8 cellular contexts compared by ENCODE assay signal in the genomic region with DNA sequence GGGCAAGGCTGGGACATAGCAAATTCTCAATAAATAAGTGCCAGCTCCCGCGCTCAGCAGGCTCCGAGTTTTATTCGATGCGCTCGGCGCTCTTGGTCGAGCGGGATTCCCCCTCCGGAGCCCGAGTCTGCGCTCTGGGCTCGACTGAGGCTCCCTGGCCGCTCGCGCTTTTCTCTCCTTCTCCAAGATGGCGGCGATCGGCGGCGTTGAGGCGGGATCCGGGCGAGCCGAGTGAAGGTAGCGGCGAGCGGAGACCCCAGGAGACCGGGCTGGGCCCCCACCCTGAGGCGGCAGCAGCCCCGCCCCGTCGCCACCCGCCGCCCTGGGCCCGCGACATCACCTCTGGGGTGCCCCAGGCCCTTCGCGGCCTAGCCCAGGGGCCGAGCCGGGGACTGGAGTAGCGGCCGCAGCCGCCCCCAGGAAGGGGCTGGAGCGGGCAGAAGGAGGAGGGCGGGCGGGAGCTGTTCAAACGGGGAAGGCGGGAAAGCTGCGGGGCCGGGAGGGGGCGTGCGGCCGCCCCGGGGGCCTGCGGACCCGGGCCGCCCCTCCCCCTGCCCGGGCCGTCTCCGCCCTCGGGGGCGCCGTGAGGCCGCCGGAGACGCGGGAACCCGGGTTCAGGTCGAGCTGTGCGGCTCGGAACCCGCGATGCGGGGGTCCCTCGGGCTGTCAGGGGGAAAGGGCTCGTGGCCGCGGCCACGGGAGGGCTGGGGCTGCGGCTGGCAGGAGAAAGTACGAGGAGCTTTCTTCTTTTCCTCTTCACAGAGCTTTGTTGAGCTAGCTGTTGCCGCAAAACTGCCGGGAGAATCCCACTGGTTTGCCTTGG. TPM values are rescaled to one million over a fixed set of nuclear protein-coding genes. Genes with fewer than 3 reads are reported as not detected.
A peak's percentile ranks its signal among the peaks of the same experiment; 100 is the strongest.
DNase-seq lines count a peak whose midpoint lies in the region; ATAC-seq and TF ChIP-seq lines count a peak whose summit lies in the region.

A gene with protein sequence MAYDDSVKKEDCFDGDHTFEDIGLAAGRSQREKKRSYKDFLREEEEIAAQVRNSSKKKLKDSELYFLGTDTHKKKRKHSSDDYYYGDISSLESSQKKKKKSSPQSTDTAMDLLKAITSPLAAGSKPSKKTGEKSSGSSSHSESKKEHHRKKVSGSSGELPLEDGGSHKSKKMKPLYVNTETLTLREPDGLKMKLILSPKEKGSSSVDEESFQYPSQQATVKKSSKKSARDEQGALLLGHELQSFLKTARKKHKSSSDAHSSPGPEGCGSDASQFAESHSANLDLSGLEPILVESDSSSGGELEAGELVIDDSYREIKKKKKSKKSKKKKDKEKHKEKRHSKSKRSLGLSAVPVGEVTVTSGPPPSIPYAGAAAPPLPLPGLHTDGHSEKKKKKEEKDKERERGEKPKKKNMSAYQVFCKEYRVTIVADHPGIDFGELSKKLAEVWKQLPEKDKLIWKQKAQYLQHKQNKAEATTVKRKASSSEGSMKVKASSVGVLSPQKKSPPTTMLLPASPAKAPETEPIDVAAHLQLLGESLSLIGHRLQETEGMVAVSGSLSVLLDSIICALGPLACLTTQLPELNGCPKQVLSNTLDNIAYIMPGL (plus strand): TSS at position 173 of the 823 bp plus-strand sequence. CDS start 4,898 bp downstream, outside the sequence.

- H3K27me3 Mint-ChIP-seq in natural killer cell treated with Interleukin-12 subunit alpha and Interleukin-12 subunit beta and Interleukin-15 and Interleukin-18, amount 100 ng/mL, for 72 hours: no peaks in the 10 kb centered on the region

- H3K9me2 ChIP-seq in GM23248 (ENCODE audit: insufficient read depth): no peaks in the 10 kb centered on the region

- peak within 1 kb of the TSS; percentile 100 for H2AFZ ChIP-seq in GM23248

- peaks cover 13% of the 10 kb centered on the region for H3K36me3 Mint-ChIP-seq in natural killer cell treated with Interleukin-12 subunit alpha and Interleukin-12 subunit beta and Interleukin-15 and Interleukin-18, amount 100 ng/mL, for 72 hours

- peak within 1 kb of the TSS; percentile 96 for H3K4me2 ChIP-seq in GM23248 (ENCODE audit: unreplicated experiment)

- no peaks in the 10 kb centered on the region for H4K20me1 ChIP-seq in GM23248 (ENCODE audit: insufficient read depth)

- peak within 1 kb of the TSS; percentile 97 for H3K9ac ChIP-seq in GM23248

- peak; percentile 87 for DNase-seq in ELF-1 (ENCODE audit: low read depth, low spot score)
- DNase-seq in GM23248: peak; percentile 98
- DNase-seq in Kasumi-1 (lab: John Stamatoyannopoulos, UW): peak; percentile 84 to 85
- DNase-seq in SHP77 (lab: John Stamatoyannopoulos, UW): peak; percentile 81 to 87
- peak; percentile 78 for DNase-seq in activated effector memory CD4-positive, alpha-beta T cell treated with Interleukin-2 at 50 U/mL for 16 hours
- DNase-seq in fibroblast of the aortic adventitia (ENCODE audit: low read depth): peak; percentile 88
- DNase-seq in natural killer cell treated with Interleukin-12 subunit alpha and Interleukin-12 subunit beta and Interleukin-15 and Interleukin-18, amount 100 ng/mL, for 72 hours (ENCODE audit: low spot score): peak; percentile 91
- peak; percentile 87 for DNase-seq in stimulated activated naive CD4-positive, alpha-beta T cell treated with Interleukin-2 at 50 U/mL for 16 hours (lab: John Stamatoyannopoulos, UW)

- ATAC-seq in natural killer cell treated with Interleukin-12 subunit alpha and Interleukin-12 subunit beta and Interleukin-15 and Interleukin-18, amount 100 ng/mL, for 72 hours: peak; percentile 94 to 95

- in situ Hi-C loops in GM23248 (cut with MboI): no loop called here

- no peaks in the 10 kb centered on the region; the same call in 1 of the 2 replicates for H3K36me3 ChIP-seq in GM23248 (ENCODE audit: low read depth)

- peak within 1 kb of the TSS; percentile 65 to 83 for H3K27ac Mint-ChIP-seq in natural killer cell treated with Interleukin-12 subunit alpha and Interleukin-12 subunit beta and Interleukin-15 and Interleukin-18, amount 100 ng/mL, for 72 hours

- no peak for TF ChIP-seq CTCF in fibroblast of the aortic adventitia (IDR thresholded peaks at IDR 0.05; ENCODE audit: insufficient read depth, low read length)

- H3K27me3 ChIP-seq in GM23248 (replicated peaks; ENCODE audit: insufficient read depth): no peaks in the 10 kb centered on the region

- H3K27ac ChIP-seq in GM23248: peak within 1 kb of the TSS; percentile 58

- peaks cover 24 to 28% of the 10 kb centered on the region in 2 donors for H3K4me1 Mint-ChIP-seq in natural killer cell treated with Interleukin-12 subunit alpha and Interleukin-12 subunit beta and Interleukin-15 and Interleukin-18, amount 100 ng/mL, for 72 hours (ENCODE audit: low read depth in 2 of 2)

- H3K79me2 ChIP-seq in GM23248 (ENCODE audit: insufficient read depth): peaks cover 60% of the 10 kb centered on the region

- 1% methylated on average over 37 to 59 of the region's 84 CpGs for WGBS in GM23248 (ENCODE audit: low coverage in 1 of 2, low lambda C conversion rate in 2 of 2, missing lambda C conversion rate in 2 of 2), 2 experiments

- H3K9me3 ChIP-seq in GM23248 (ENCODE audit: low read depth): no peaks in the 10 kb centered on the region

- no peaks in the 10 kb centered on the region for H3K9me3 Mint-ChIP-seq in natural killer cell treated with Interleukin-12 subunit alpha and Interleukin-12 subunit beta and Interleukin-15 and Interleukin-18, amount 100 ng/mL, for 72 hours

- peak within 1 kb of the TSS; percentile 86 for H3K4me3 Mint-ChIP-seq in natural killer cell treated with Interleukin-12 subunit alpha and Interleukin-12 subunit beta and Interleukin-15 and Interleukin-18, amount 100 ng/mL, for 72 hours

- no peaks in the 10 kb centered on the region for H3F3A ChIP-seq in GM23248 (ENCODE audit: insufficient read depth)

- H3K4me3 ChIP-seq in GM23248 (peak within 1 kb of the TSS; percentile 89), fibroblast of the aortic adventitia (ENCODE audit: low read depth, low read length) (peak within 1 kb of the TSS; percentile 86)

- H3K4me1 ChIP-seq in GM23248 (ENCODE audit: insufficient read depth): peaks cover 5% of the 10 kb centered on the region; the same call in 1 of the 2 replicates

RNA-seq across cellular contexts. Expression of the gene that starts here (rescaled TPM):
- total RNA-seq in GM23248 (2014; rRNA removed; shearing (Covaris generic)): 10.2 and 12.4 TPM in 2 replicates
- 17.1 and 17.8 TPM in 2 replicates for polyA plus RNA-seq in GM23248 (2016; fragmentation: Nextera tagmentation; extraction: Ambion mirVana)
- total RNA-seq in fibroblast of the aortic adventitia (ENCODE audit: low replicate concordance): 23.3 and 29.7 TPM in 2 replicates
- total RNA-seq in natural killer cell treated with Interleukin-12 subunit alpha and Interleukin-12 subunit beta and Interleukin-15 and Interleukin-18, amount 100 ng/mL, for 72 hours: 10 to 100 TPM; 32.1 to 45.4 TPM

Comparison
In these comparisons a context has a peak if more than half of its experiments do, and no peak if none do; other contexts are left out.
1. Peak in every context shown above with its lines: DNase-seq, ATAC-seq, H3K4me3 ChIP-seq and H3K27ac ChIP-seq.